23 cellular contexts compared by ENCODE assay signal in the genomic region with DNA sequence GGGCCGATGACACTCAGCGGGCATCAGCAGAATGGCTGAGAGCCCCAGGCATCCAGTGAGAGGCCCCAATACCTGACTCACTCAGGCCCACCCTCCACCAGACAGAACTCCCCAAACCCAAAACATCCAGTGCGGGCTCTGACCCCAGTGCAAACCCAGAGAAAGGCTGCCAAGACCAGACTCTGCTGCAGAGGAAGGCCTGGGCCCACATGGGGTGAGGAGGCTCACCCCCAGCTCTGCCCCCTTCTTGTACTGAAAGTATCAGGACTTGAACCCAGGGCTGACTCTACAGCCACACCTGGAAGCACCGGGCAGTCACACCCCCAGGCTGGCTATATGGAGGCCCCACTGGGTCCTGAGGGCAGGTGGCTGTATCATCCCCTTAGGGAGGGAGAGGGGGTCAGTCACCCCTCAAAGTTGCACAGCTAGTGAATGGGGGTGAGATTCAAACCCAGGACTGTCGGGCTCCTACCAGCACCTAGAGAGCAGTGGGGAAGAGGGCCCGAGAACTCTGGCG. TPM values are rescaled to one million over a fixed set of nuclear protein-coding genes. Genes with fewer than 3 reads are reported as not detected.
A peak's percentile ranks its signal among the peaks of the same experiment; 100 is the strongest.
DNase-seq lines count a peak whose midpoint lies in the region; FAIRE-seq and TF ChIP-seq lines count a peak whose summit lies in the region.
"Had no signal": no experiment of that assay in that cellular context is flagged by ENCODE, and none has a peak within 500 bp of the region (broad histone marks: within the 10 kb centered on the region; RNA-seq: fewer than 3 reads in every experiment).

No MANE protein-coding gene starts in this region.

- H3K27ac ChIP-seq in VCaP (peak overlapping the region; percentile 100; the same call in 1 of the 2 replicates), sigmoid colon (no peak overlapping the region)
- H3K27ac ChIP-seq: HL-60 had no signal

- intact Hi-C loops in sigmoid colon (cut with DNase I), result loop anchor here (10.0 kb wide), 1 partner anchor 96 kb away; no protein-coding TSS in a partner anchor

- H3K36me3 ChIP-seq in sigmoid colon, result no peaks in the 10 kb centered on the region

- H3K4me3 ChIP-seq in sigmoid colon, result no peak overlapping the region

- peaks cover 0 to 4% (median 0%) of the 10 kb centered on the region in 4 donors for H3K4me1 ChIP-seq in sigmoid colon

- 87 to 94% methylated on average over 7 of the region's 7 CpGs for WGBS in sigmoid colon, 2 donors

- TF ChIP-seq POLR2A in sigmoid colon (IDR thresholded peaks at IDR 0.05), result no peak

- TF ChIP-seq EP300 in sigmoid colon (IDR thresholded peaks at IDR 0.05), result no peak

- no peak for TF ChIP-seq CTCF in D721Med (IDR thresholded peaks at IDR 0.05; ENCODE audit: insufficient read depth, missing control alignments)
- TF ChIP-seq CTCF in VCaP (conservative IDR thresholded peaks at IDR 0.05), result no peak
- no peak for TF ChIP-seq CTCF in sigmoid colon (IDR thresholded peaks at IDR 0.05)

- no peak for FAIRE-seq in D721Med (lab: Jason Lieb, UNC)
- FAIRE-seq: HTR-8/SVneo had no signal

- H3K9me3 ChIP-seq in sigmoid colon, result no peaks in the 10 kb centered on the region

- peak; percentile 13 for DNase-seq in D721Med (ENCODE audit: insufficient read length, low spot score)
- DNase-seq in mesenteric fat pad (ENCODE audit: low spot score), result peak; percentile 33
- DNase-seq in sigmoid colon, result peak; percentile 42
- DNase-seq in NCI-H446 treated with DMSO at 0.1 percent for 48 hours (lab: John Stamatoyannopoulos, UW), result no peak
- no peak for DNase-seq in cerebellar nuclear complex (lab: John Stamatoyannopoulos, UW)
- DNase-seq in NCI-H526 treated with DMSO at 0.1 percent for 48 hours (lab: John Stamatoyannopoulos, UW), result no peak
- DNase-seq: AML-193, DMS153, EL, NCI-H1105, NCI-H1694, NCI-H2107, NCI-H345, OCI-M1, SIG-M5 had no signal

- no peaks in the 10 kb centered on the region for H3K27me3 ChIP-seq in sigmoid colon

RNA-seq across cellular contexts. Expression of a gene that starts 49.3 kb away (rescaled TPM):
- total RNA-seq in mesenteric fat pad, result not detected
- not detected for total RNA-seq in sigmoid colon
- not detected for polyA plus RNA-seq in sigmoid colon
- total RNA-seq: H4, LHCN-M2, RPMI7951 had no signal
- polyA plus RNA-seq: CD14-positive monocyte, IgD-negative memory B cell had no signal

Comparison
In these comparisons a context has a peak if more than half of its experiments do, and no peak if none do; other contexts are left out.
1. DNase-seq: peak in D721Med (single experiment), mesenteric fat pad (single experiment) and sigmoid colon (single experiment); none in NCI-H446 treated with DMSO at 0.1 percent for 48 hours (single experiment), cerebellar nuclear complex (0 of 2) and NCI-H526 treated with DMSO at 0.1 percent for 48 hours (single experiment).